9 cellular contexts compared by ENCODE assay signal in genomic region chr20:53935353-53936084, GRCh38.
DNase-seq lines count a peak whose midpoint lies in the region; ATAC-seq and TF ChIP-seq lines count a peak whose summit lies in the region.
"Had no signal": no experiment of that assay in that cellular context is flagged by ENCODE, and none has a peak within 500 bp of the region (broad histone marks: within the 10 kb centered on the region; RNA-seq: fewer than 3 reads in every experiment).

No MANE protein-coding gene starts in this region.

- no peaks in the 10 kb centered on the region for H3K36me3 Mint-ChIP-seq in activated CD8-positive, alpha-beta T cell treated with anti-CD3 and anti-CD28 coated beads, Interleukin-2, amount 10 ng/mL, durations not matched to agents 7 days and 5 days (ENCODE audit: low read depth)

- peak overlapping the region; percentile 86 for H3K27ac Mint-ChIP-seq in activated CD8-positive, alpha-beta T cell treated with anti-CD3 and anti-CD28 coated beads, Interleukin-2, amount 10 ng/mL, durations not matched to agents 7 days and 5 days

- peak overlapping the region; percentile 70 for H3K27ac ChIP-seq in right cardiac atrium (ENCODE audit: low read length)
- peak overlapping the region; percentile 93 for H3K27ac ChIP-seq in mesendoderm (ENCODE audit: low read depth, low read length)
- peak overlapping the region; percentile 66 to 79 for H3K27ac ChIP-seq in uterus

- H3K4me3 Mint-ChIP-seq in activated CD8-positive, alpha-beta T cell treated with anti-CD3 and anti-CD28 coated beads, Interleukin-2, amount 10 ng/mL, durations not matched to agents 7 days and 5 days, result no peak overlapping the region

- ATAC-seq in right cardiac atrium (no peak), GM18520 (IDR thresholded peaks at IDR 0.05; ENCODE audit: unreplicated experiment) (no peak)
- ATAC-seq in activated CD8-positive, alpha-beta T cell treated with anti-CD3 and anti-CD28 coated beads, Interleukin-2, amount 10 ng/mL, durations not matched to agents 7 days and 5 days, result peak; percentile 9

- no peaks in the 10 kb centered on the region for H3K27me3 ChIP-seq in right cardiac atrium (ENCODE audit: control insufficient read depth, insufficient read depth)
- H3K27me3 ChIP-seq in mesendoderm (ENCODE audit: insufficient read depth, low read length, poor library complexity), result no peaks in the 10 kb centered on the region
- no peaks in the 10 kb centered on the region for H3K27me3 ChIP-seq in uterus

- WGBS in right cardiac atrium, result 62% methylated on average over 5 of the region's 5 CpGs
- no CpG with 5 or more reads among the region's 5 CpGs for WGBS in mesendoderm (ENCODE audit: extremely low coverage, insufficient coverage, low lambda C conversion rate)

- DNase-seq in right cardiac atrium (no peak), cardiac septum (ENCODE audit: low spot score) (no peak), mesendoderm (peak; percentile 76), uterus (no peak), foreskin melanocyte (no peak), NCI-H2081 (lab: John Stamatoyannopoulos, UW) (no peak)
- no peak for DNase-seq in activated CD8-positive, alpha-beta T cell treated with anti-CD3 and anti-CD28 coated beads, Interleukin-2, amount 10 ng/mL, durations not matched to agents 7 days and 5 days

- H3K27me3 Mint-ChIP-seq in activated CD8-positive, alpha-beta T cell treated with anti-CD3 and anti-CD28 coated beads, Interleukin-2, amount 10 ng/mL, durations not matched to agents 7 days and 5 days (ENCODE audit: low read depth), result no peaks in the 10 kb centered on the region

- H3K79me1 ChIP-seq in mesendoderm (ENCODE audit: low read length), result no peaks in the 10 kb centered on the region

- CTCF ChIA-PET in activated CD8-positive, alpha-beta T cell treated with anti-CD3 and anti-CD28 coated beads, Interleukin-2, amount 10 ng/mL, durations not matched to agents 7 days and 5 days (lab: Charles Lee), result interaction anchor here (0.8 to 8.3 kb wide), 18 partner anchors 9 to 388 kb away, joined by 3 to 80 read pairs (median 4); no protein-coding TSS in a partner anchor

- no peak overlapping the region for H3K4me2 ChIP-seq in mesendoderm (ENCODE audit: low read length)

- H3K4me1 ChIP-seq in right cardiac atrium (ENCODE audit: control insufficient read depth, insufficient read depth, low read length), result peaks cover 5% of the 10 kb centered on the region
- peaks cover 23% of the 10 kb centered on the region for H3K4me1 ChIP-seq in mesendoderm (ENCODE audit: control insufficient read depth, low read depth, low read length)
- peaks cover 0 to 5% of the 10 kb centered on the region in 2 donors for H3K4me1 ChIP-seq in uterus

- no peak for TF ChIP-seq POLR2A in uterus (IDR thresholded peaks at IDR 0.05)

- H2BK5ac ChIP-seq in mesendoderm (ENCODE audit: low read length), result peak overlapping the region; percentile 95

- peak overlapping the region; percentile 62 for H3K18ac ChIP-seq in mesendoderm (ENCODE audit: low read length)

- no peak overlapping the region for H2BK15ac ChIP-seq in mesendoderm (replicated peaks; ENCODE audit: low read depth)

- H2AK5ac ChIP-seq in mesendoderm (ENCODE audit: low read length), result peak overlapping the region; percentile 91

- H3K4ac ChIP-seq in mesendoderm (ENCODE audit: low read depth, low read length), result peak overlapping the region; percentile 71

- POLR2A ChIA-PET in activated CD8-positive, alpha-beta T cell treated with anti-CD3 and anti-CD28 coated beads, Interleukin-2, amount 10 ng/mL, durations not matched to agents 7 days and 5 days (lab: Charles Lee), result interaction anchor here (0.7 to 1.7 kb wide), 7 partner anchors 36 to 522 kb away, joined by 3 to 5 read pairs (median 3); no protein-coding TSS in a partner anchor

- H4K8ac ChIP-seq in mesendoderm (ENCODE audit: low read depth, low read length), result no peak overlapping the region

- H3K79me2 ChIP-seq in mesendoderm (ENCODE audit: control insufficient read depth, insufficient read depth, low read length), result no peaks in the 10 kb centered on the region

- H4K5ac ChIP-seq in mesendoderm (ENCODE audit: low read length), result no peak overlapping the region

- H3K23ac ChIP-seq in mesendoderm (ENCODE audit: low read length), result no peak overlapping the region

- H3K9me3 ChIP-seq in right cardiac atrium (ENCODE audit: control insufficient read depth, low read length), result no peaks in the 10 kb centered on the region
- H3K9me3 ChIP-seq in uterus, result no peaks in the 10 kb centered on the region
- H3K9me3 ChIP-seq: mucosa of descending colon had no signal

- peak overlapping the region; percentile 73 for H3K56ac ChIP-seq in mesendoderm (ENCODE audit: low read length)

- H3K4me1 Mint-ChIP-seq in activated CD8-positive, alpha-beta T cell treated with anti-CD3 and anti-CD28 coated beads, Interleukin-2, amount 10 ng/mL, durations not matched to agents 7 days and 5 days (ENCODE audit: low read depth), result peaks cover 62% of the 10 kb centered on the region

- intact Hi-C loops in right cardiac atrium (cut with DNase I), result no loop called here
- intact Hi-C loops in cardiac septum (cut with DNase I), result no loop called here
- intact Hi-C loops in uterus (cut with DNase I; ENCODE audit: low total_unique reads), result no loop called here

- H3K36me3 ChIP-seq in mesendoderm (ENCODE audit: control insufficient read depth, insufficient read depth, low read length) (no peaks in the 10 kb centered on the region), uterus (no peaks in the 10 kb centered on the region)

- H3K4me3 ChIP-seq in right cardiac atrium (ENCODE audit: low read length) (no peak overlapping the region), mesendoderm (ENCODE audit: low read length) (no peak overlapping the region), uterus (no peak overlapping the region)
- H3K4me3 ChIP-seq: mucosa of descending colon had no signal

- no peak for TF ChIP-seq CTCF in uterus (IDR thresholded peaks at IDR 0.05)

- H2BK120ac ChIP-seq in mesendoderm (ENCODE audit: low read depth, low read length), result peak overlapping the region; percentile 67

- no peak overlapping the region for H3K9ac ChIP-seq in mesendoderm (ENCODE audit: low read length)

- no peaks in the 10 kb centered on the region for H3K9me3 Mint-ChIP-seq in activated CD8-positive, alpha-beta T cell treated with anti-CD3 and anti-CD28 coated beads, Interleukin-2, amount 10 ng/mL, durations not matched to agents 7 days and 5 days (ENCODE audit: insufficient read depth)
